Comparison of ENCODE assay signal across 1 cellular context in genomic region chr6:154537486-154537885, GRCh38.
TF ChIP-seq lines count a peak whose summit lies in the region.

No MANE protein-coding gene starts in this region.

TF ChIP-seq in GM23338, 12 proteins besides CTCF, POLR2A, EP300 and RAD21 (continued from another document):
- TF ChIP-seq REST (IDR thresholded peaks at IDR 0.05; ENCODE audit: unreplicated experiment) (no peak), ZNF462 (CRISPR knock-in tag; IDR thresholded peaks at IDR 0.05) (no peak), JUNB (IDR thresholded peaks at IDR 0.05; ENCODE audit: unreplicated experiment) (no peak), CREB1 (CRISPR knock-in tag; IDR thresholded peaks at IDR 0.05; ENCODE audit: low read depth) (no peak), EZH2 (IDR thresholded peaks at IDR 0.05; ENCODE audit: low read depth, unreplicated experiment) (no peak), ETS1 (IDR thresholded peaks at IDR 0.05) (no peak), EZH2phosphoT487 (IDR thresholded peaks at IDR 0.05; ENCODE audit: unreplicated experiment) (no peak), STAT1 (IDR thresholded peaks at IDR 0.05; ENCODE audit: unreplicated experiment) (no peak), POLR2AphosphoS5 (IDR thresholded peaks at IDR 0.05; ENCODE audit: low read depth) (no peak), ZNF114 (CRISPR knock-in tag; IDR thresholded peaks at IDR 0.05) (no peak), NANOG (IDR thresholded peaks at IDR 0.05; ENCODE audit: borderline replicate concordance) (no peak)
